23 cellular contexts compared by ENCODE assay signal in genomic region chr1:156808186-156809030, GRCh38. TPM values are rescaled to one million over a fixed set of nuclear protein-coding genes. Genes with fewer than 3 reads are reported as not detected.
DNase-seq lines count a peak whose midpoint lies in the region; ATAC-seq and TF ChIP-seq lines count a peak whose summit lies in the region.
"Had no signal": no experiment of that assay in that cellular context is flagged by ENCODE, and none has a peak within 500 bp of the region (broad histone marks: within the 10 kb centered on the region; RNA-seq: fewer than 3 reads in every experiment).

No MANE protein-coding gene starts in this region.

- peak; percentile 34 for DNase-seq in activated CD4-positive, CD25-positive, alpha-beta regulatory T cell treated with anti-CD3 and anti-CD28 coated beads, Interleukin-2, amount 50 U/mL, for 72 hours
- no peak for DNase-seq in activated CD4-positive, CD25-positive, alpha-beta regulatory T cell (lab: John Stamatoyannopoulos, UW)
- peak; percentile 44 for DNase-seq in H7
- no peak for DNase-seq in activated naive CD8-positive, alpha-beta T cell treated with anti-CD3 and anti-CD28 coated beads, Interleukin-2, amount 50 U/mL, for 24 hours
- DNase-seq in neural crest cell (ENCODE audit: low read depth, low spot score): no peak
- no peak for DNase-seq in NCI-H128 (lab: John Stamatoyannopoulos, UW; ENCODE audit: unreplicated experiment)
- DNase-seq in Ammon's horn (ENCODE audit: low spot score): no peak
- DNase-seq: C1 segment of cervical spinal cord; DMS79; heart right ventricle; mammary epithelial cell; naive B cell; NCI-H2171; NCI-H526 treated with DMSO at 0.1 percent for 48 hours; OCI-M1; SHP77 treated with DMSO at 0.1 percent for 48 hours; stimulated activated CD4-positive, alpha-beta T cell treated with anti-CD3 and anti-CD28 coated beads, Interleukin-4, amount 100 ng/mL, for 24 hours; testis had no signal

- ATAC-seq in activated naive CD8-positive, alpha-beta T cell treated with anti-CD3 and anti-CD28 coated beads, Interleukin-2, amount 50 U/mL, for 24 hours: no peak
- ATAC-seq in HG03460 (IDR thresholded peaks at IDR 0.05; ENCODE audit: unreplicated experiment): no peak
- ATAC-seq: heart right ventricle had no signal

- peaks cover 73% of the 10 kb centered on the region for H3K36me3 Mint-ChIP-seq in activated naive CD8-positive, alpha-beta T cell treated with anti-CD3 and anti-CD28 coated beads, Interleukin-2, amount 50 U/mL, for 24 hours (ENCODE audit: low read depth)
- H3K36me3 Mint-ChIP-seq in neural crest cell (ENCODE audit: low read depth): no peaks in the 10 kb centered on the region
- H3K36me3 Mint-ChIP-seq: naive B cell had no signal

- TF ChIP-seq CTCF in neural crest cell (conservative IDR thresholded peaks at IDR 0.05): no peak

- no peaks in the 10 kb centered on the region for H3K9me3 Mint-ChIP-seq in activated naive CD8-positive, alpha-beta T cell treated with anti-CD3 and anti-CD28 coated beads, Interleukin-2, amount 50 U/mL, for 24 hours
- no peaks in the 10 kb centered on the region for H3K9me3 Mint-ChIP-seq in neural crest cell

- peaks cover 17% of the 10 kb centered on the region for H3K27me3 ChIP-seq in H7 (ENCODE audit: control insufficient read depth, insufficient read depth, low read length)
- H3K27me3 ChIP-seq: testis had no signal

- no peaks in the 10 kb centered on the region for H3K27me3 Mint-ChIP-seq in activated naive CD8-positive, alpha-beta T cell treated with anti-CD3 and anti-CD28 coated beads, Interleukin-2, amount 50 U/mL, for 24 hours
- peaks cover 18% of the 10 kb centered on the region for H3K27me3 Mint-ChIP-seq in neural crest cell (ENCODE audit: low read depth)

- no peak overlapping the region for H3K4me3 ChIP-seq in H7 (ENCODE audit: insufficient read depth, low read depth, low read length)
- H3K4me3 ChIP-seq: heart right ventricle, prostate gland, skin epidermis, testis had no signal

- peaks cover 71% of the 10 kb centered on the region for H3K4me1 Mint-ChIP-seq in activated naive CD8-positive, alpha-beta T cell treated with anti-CD3 and anti-CD28 coated beads, Interleukin-2, amount 50 U/mL, for 24 hours
- peaks cover 4% of the 10 kb centered on the region for H3K4me1 Mint-ChIP-seq in neural crest cell

- H3K36me3 ChIP-seq in H7 (replicated peaks; ENCODE audit: control insufficient read depth, insufficient read depth, low read length): no peaks in the 10 kb centered on the region
- H3K36me3 ChIP-seq: prostate gland had no signal

- H3K4me3 Mint-ChIP-seq in activated naive CD8-positive, alpha-beta T cell treated with anti-CD3 and anti-CD28 coated beads, Interleukin-2, amount 50 U/mL, for 24 hours: no peak overlapping the region
- H3K4me3 Mint-ChIP-seq in neural crest cell: peak overlapping the region; percentile 13
- H3K4me3 Mint-ChIP-seq: naive B cell had no signal

- H3K27ac Mint-ChIP-seq in activated naive CD8-positive, alpha-beta T cell treated with anti-CD3 and anti-CD28 coated beads, Interleukin-2, amount 50 U/mL, for 24 hours: peak overlapping the region; percentile 87
- no peak overlapping the region for H3K27ac Mint-ChIP-seq in neural crest cell (ENCODE audit: unreplicated experiment)

RNA-seq across cellular contexts. Expression of gene SH2D2A, which starts 8.2 kb away (rescaled TPM):
- total RNA-seq in H7 (2014; rRNA removed; shearing (Covaris generic)): 4.3 and 8.4 TPM in 2 replicates
- total RNA-seq in neural crest cell: 1.0 and 1.1 TPM in 2 replicates
- total RNA-seq: chondrocyte, LHCN-M2 had no signal

RNA-seq across cellular contexts. Expression of gene PRCC, which starts 41.1 kb away (rescaled TPM):
- total RNA-seq in H7 (2014; rRNA removed; shearing (Covaris generic)): 90.6 and 107 TPM in 2 replicates
- total RNA-seq in neural crest cell: 99.8 and 102 TPM in 2 replicates

RNA-seq across cellular contexts. Expression of gene INSRR, which starts 50.5 kb away (rescaled TPM):
- not detected in 2 replicates for total RNA-seq in H7 (2014; rRNA removed; shearing (Covaris generic))
- 0.07 TPM in 1 of 2 replicates, not detected in the other for total RNA-seq in neural crest cell
- total RNA-seq: chondrocyte, LHCN-M2, mammary epithelial cell had no signal

RNA-seq across cellular contexts. Expression of gene NTRK1, which starts 52.3 kb away (rescaled TPM):
- total RNA-seq in H7 (2014; rRNA removed; shearing (Covaris generic)): 0.07 and 0.22 TPM in 2 replicates
- total RNA-seq in neural crest cell: 0.21 and 0.27 TPM in 2 replicates
- total RNA-seq: chondrocyte, LHCN-M2, mammary epithelial cell had no signal

RNA-seq across cellular contexts. Expression of gene HDGF, which starts 56.9 kb away (rescaled TPM):
- 408 and 515 TPM in 2 replicates for total RNA-seq in H7 (2014; rRNA removed; shearing (Covaris generic))
- total RNA-seq in neural crest cell: 294 and 304 TPM in 2 replicates

Comparison
In these comparisons a context has a peak if more than half of its experiments do, and no peak if none do; other contexts are left out.
1. DNase-seq: peak in activated CD4-positive, CD25-positive, alpha-beta regulatory T cell treated with anti-CD3 and anti-CD28 coated beads, Interleukin-2, amount 50 U/mL, for 72 hours (single experiment) and H7 (single experiment); none in activated CD4-positive, CD25-positive, alpha-beta regulatory T cell (0 of 4), activated naive CD8-positive, alpha-beta T cell treated with anti-CD3 and anti-CD28 coated beads, Interleukin-2, amount 50 U/mL, for 24 hours (single experiment), neural crest cell (single experiment), NCI-H128 (single experiment) and Ammon's horn (single experiment).